21 cellular contexts compared by ENCODE assay signal in the genomic region with DNA sequence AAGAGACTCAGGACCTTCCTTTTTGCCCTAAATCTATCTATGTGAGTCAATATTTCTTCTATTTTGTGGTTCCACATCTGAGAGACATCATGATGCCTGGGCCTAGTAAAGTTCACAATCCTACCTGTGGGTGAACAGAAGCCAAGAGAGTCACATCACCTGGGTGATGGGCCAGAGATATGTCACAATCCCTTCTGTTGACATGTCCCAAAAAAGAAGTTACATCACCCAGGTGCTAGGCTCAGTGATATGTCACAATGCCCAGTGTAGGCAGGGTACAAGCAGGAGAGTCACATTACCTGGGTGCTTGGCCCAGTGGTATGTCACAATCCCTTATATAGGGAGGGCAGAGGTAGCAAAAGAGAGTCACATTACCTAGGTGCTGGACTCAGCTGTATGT.
"Had no signal": no experiment of that assay in that cellular context is flagged by ENCODE, and none has a peak within 500 bp of the region (broad histone marks: within the 10 kb centered on the region; RNA-seq: fewer than 3 reads in every experiment).

No MANE protein-coding gene starts in this region.

- ATAC-seq: Panc1, T-cell had no signal

- H3K4me2 ChIP-seq: KMS-11, SK-N-SH had no signal

- H3K9me3 ChIP-seq: SK-N-SH had no signal

- DNase-seq: IMR-90, MV-4-11, NCI-H1048, NCI-H1105, NCI-H1417, NCI-H1436 treated with DMSO at 0.1 percent for 48 hours, NCI-H1694, NCI-H187 treated with DMSO at 0.1 percent for 48 hours, NCI-H2029 treated with DMSO at 0.1 percent for 48 hours, NCI-H2171 treated with DMSO at 0.1 percent for 48 hours, NCI-H2227 treated with DMSO at 0.1 percent for 48 hours, NCI-H524, NCI-H526 treated with DMSO at 0.1 percent for 48 hours, NCI-H774, SHP77, SK-N-SH, SW 1271, T-cell had no signal

- H3K9ac ChIP-seq: KMS-11, SK-N-SH had no signal

- H3K27ac ChIP-seq: KMS-11, RWPE1 had no signal
